Comparison of ENCODE assay signal across 29 cellular contexts in genomic region chr1:241061062-241061461, GRCh38.
"Had no signal": no experiment of that assay in that cellular context is flagged by ENCODE, and none has a peak within 500 bp of the region (broad histone marks: within the 10 kb centered on the region; RNA-seq: fewer than 3 reads in every experiment).

No MANE protein-coding gene starts in this region.

- H3K4me2 ChIP-seq: hepatocyte had no signal

- DNase-seq: activated CD4-positive, alpha-beta memory T cell treated with anti-CD3 and anti-CD28 coated beads for 36 hours; activated CD4-positive, alpha-beta T cell treated with anti-CD3 and anti-CD28 coated beads for 36 hours; activated CD4-positive, alpha-beta T cell treated with anti-CD3 and anti-CD28 coated beads, Interleukin-2, amount 10 ng/mL, durations not matched to agents 24 days and 14 days; activated CD4-positive, CD25-positive, alpha-beta regulatory T cell; activated CD4-positive, CD25-positive, alpha-beta regulatory T cell treated with anti-CD3 and anti-CD28 coated beads, Interleukin-2, amount 50 U/mL, for 72 hours; activated CD8-positive, alpha-beta memory T cell treated with anti-CD3 and anti-CD28 coated beads, Interleukin-2, amount 10 ng/mL, durations not matched to agents 7 days and 5 days; activated CD8-positive, alpha-beta memory T cell treated with anti-CD3 and anti-CD28 coated beads, Interleukin-2, amount 50 U/mL, for 4 hours; activated CD8-positive, alpha-beta T cell treated with anti-CD3 and anti-CD28 coated beads, Interleukin-2, amount 10 ng/mL, durations not matched to agents 7 days and 5 days; activated gamma-delta T cell; activated naive CD4-positive, alpha-beta T cell; activated naive CD4-positive, alpha-beta T cell treated with anti-CD3 and anti-CD28 coated beads, Interleukin-2, amount 10 ng/mL, durations not matched to agents 7 days and 5 days; activated naive CD8-positive, alpha-beta T cell treated with anti-CD3 and anti-CD28 coated beads, Interleukin-2, amount 10 ng/mL, durations not matched to agents 7 days and 5 days; activated T-cell treated with anti-CD3 and anti-CD28 coated beads, Interleukin-2, amount 50 U/mL, for 1 hour; activated T-cell treated with anti-CD3 and anti-CD28 coated beads, Interleukin-2, amount 50 U/mL, for 48 hours; amniotic stem cell; anterior cingulate cortex; body of pancreas; caudate nucleus; cortex of kidney; effector CD8-positive, alpha-beta T cell; foreskin keratinocyte; gastrocnemius medialis; glutamatergic neuron; heart left ventricle; T-helper 2 cell had no signal

- H3K9me3 ChIP-seq: body of pancreas, gastrocnemius medialis, heart left ventricle had no signal

- H3K27me3 Mint-ChIP-seq: activated CD4-positive, alpha-beta memory T cell treated with anti-CD3 and anti-CD28 coated beads for 36 hours; activated CD4-positive, alpha-beta T cell treated with anti-CD3 and anti-CD28 coated beads for 36 hours; activated CD4-positive, alpha-beta T cell treated with anti-CD3 and anti-CD28 coated beads, Interleukin-2, amount 10 ng/mL, durations not matched to agents 24 days and 14 days; activated CD8-positive, alpha-beta memory T cell treated with anti-CD3 and anti-CD28 coated beads, Interleukin-2, amount 10 ng/mL, durations not matched to agents 7 days and 5 days; activated naive CD4-positive, alpha-beta T cell treated with anti-CD3 and anti-CD28 coated beads, Interleukin-2, amount 10 ng/mL, durations not matched to agents 7 days and 5 days; activated naive CD8-positive, alpha-beta T cell treated with anti-CD3 and anti-CD28 coated beads, Interleukin-2, amount 10 ng/mL, durations not matched to agents 7 days and 5 days had no signal

- H3K27me3 ChIP-seq: body of pancreas, foreskin keratinocyte, gastrocnemius medialis, heart left ventricle, hepatocyte had no signal

- H3K27ac ChIP-seq: body of pancreas, foreskin keratinocyte, gastrocnemius medialis, heart left ventricle, hepatocyte had no signal

- H3K4me3 ChIP-seq: body of pancreas, gastrocnemius medialis, heart left ventricle, hepatocyte had no signal

- H3K27ac Mint-ChIP-seq: activated CD4-positive, alpha-beta memory T cell treated with anti-CD3 and anti-CD28 coated beads for 36 hours; activated CD4-positive, alpha-beta T cell treated with anti-CD3 and anti-CD28 coated beads for 36 hours; activated CD4-positive, alpha-beta T cell treated with anti-CD3 and anti-CD28 coated beads, Interleukin-2, amount 10 ng/mL, durations not matched to agents 24 days and 14 days; activated CD8-positive, alpha-beta memory T cell treated with anti-CD3 and anti-CD28 coated beads, Interleukin-2, amount 10 ng/mL, durations not matched to agents 7 days and 5 days; activated CD8-positive, alpha-beta T cell treated with anti-CD3 and anti-CD28 coated beads, Interleukin-2, amount 10 ng/mL, durations not matched to agents 7 days and 5 days; activated naive CD4-positive, alpha-beta T cell treated with anti-CD3 and anti-CD28 coated beads, Interleukin-2, amount 10 ng/mL, durations not matched to agents 7 days and 5 days; activated naive CD4-positive, alpha-beta T cell treated with anti-CD3 and anti-CD28 coated beads, Interleukin-2, amount 50 U/mL, for 72 hours; activated naive CD8-positive, alpha-beta T cell treated with anti-CD3 and anti-CD28 coated beads, Interleukin-2, amount 10 ng/mL, durations not matched to agents 7 days and 5 days; activated T-helper 1 cell treated with anti-CD3 and anti-CD28 coated beads, Interleukin-12 subunit alpha, Interleukin-12 subunit beta, Interleukin-2, Interleukin-4 antibody, amounts not matched to agents 30 ng/mL and 10 ng/mL and 1 ng/mL, durations not matched to agents 14 hours and 24 hours and 36 hours had no signal

- H3K36me3 ChIP-seq: gastrocnemius medialis, heart left ventricle had no signal

- H3K4me1 ChIP-seq: body of pancreas, foreskin keratinocyte, gastrocnemius medialis, heart left ventricle had no signal

- H3K4me3 Mint-ChIP-seq: activated CD4-positive, alpha-beta memory T cell treated with anti-CD3 and anti-CD28 coated beads for 36 hours; activated CD4-positive, alpha-beta T cell treated with anti-CD3 and anti-CD28 coated beads for 36 hours; activated CD4-positive, alpha-beta T cell treated with anti-CD3 and anti-CD28 coated beads, Interleukin-2, amount 10 ng/mL, durations not matched to agents 24 days and 14 days; activated CD8-positive, alpha-beta memory T cell treated with anti-CD3 and anti-CD28 coated beads, Interleukin-2, amount 10 ng/mL, durations not matched to agents 7 days and 5 days; activated CD8-positive, alpha-beta T cell treated with anti-CD3 and anti-CD28 coated beads, Interleukin-2, amount 10 ng/mL, durations not matched to agents 7 days and 5 days; activated naive CD4-positive, alpha-beta T cell treated with anti-CD3 and anti-CD28 coated beads, Interleukin-2, amount 10 ng/mL, durations not matched to agents 7 days and 5 days; activated naive CD8-positive, alpha-beta T cell treated with anti-CD3 and anti-CD28 coated beads, Interleukin-2, amount 10 ng/mL, durations not matched to agents 7 days and 5 days; activated T-helper 1 cell treated with anti-CD3 and anti-CD28 coated beads, Interleukin-12 subunit alpha, Interleukin-12 subunit beta, Interleukin-2, Interleukin-4 antibody, amounts not matched to agents 30 ng/mL and 10 ng/mL and 1 ng/mL, durations not matched to agents 14 hours and 24 hours and 36 hours had no signal

- ATAC-seq: activated CD4-positive, alpha-beta T cell treated with anti-CD3 and anti-CD28 coated beads for 36 hours; activated CD8-positive, alpha-beta memory T cell treated with anti-CD3 and anti-CD28 coated beads, Interleukin-2, amount 10 ng/mL, durations not matched to agents 7 days and 5 days; activated CD8-positive, alpha-beta T cell treated with anti-CD3 and anti-CD28 coated beads, Interleukin-2, amount 10 ng/mL, durations not matched to agents 7 days and 5 days; activated naive CD4-positive, alpha-beta T cell treated with anti-CD3 and anti-CD28 coated beads, Interleukin-2, amount 50 U/mL, for 72 hours; body of pancreas; esophagus mucosa; foreskin keratinocyte; gastrocnemius medialis; heart left ventricle had no signal

- H3K36me3 Mint-ChIP-seq: activated CD4-positive, alpha-beta memory T cell treated with anti-CD3 and anti-CD28 coated beads for 36 hours; activated CD8-positive, alpha-beta memory T cell treated with anti-CD3 and anti-CD28 coated beads, Interleukin-2, amount 10 ng/mL, durations not matched to agents 7 days and 5 days; activated naive CD4-positive, alpha-beta T cell treated with anti-CD3 and anti-CD28 coated beads, Interleukin-2, amount 10 ng/mL, durations not matched to agents 7 days and 5 days; activated naive CD4-positive, alpha-beta T cell treated with anti-CD3 and anti-CD28 coated beads, Interleukin-2, amount 50 U/mL, for 72 hours; activated naive CD8-positive, alpha-beta T cell treated with anti-CD3 and anti-CD28 coated beads, Interleukin-2, amount 10 ng/mL, durations not matched to agents 7 days and 5 days had no signal

- H3K4me1 Mint-ChIP-seq: activated CD4-positive, alpha-beta T cell treated with anti-CD3 and anti-CD28 coated beads for 36 hours; activated CD4-positive, alpha-beta T cell treated with anti-CD3 and anti-CD28 coated beads, Interleukin-2, amount 10 ng/mL, durations not matched to agents 24 days and 14 days; activated CD8-positive, alpha-beta memory T cell treated with anti-CD3 and anti-CD28 coated beads, Interleukin-2, amount 10 ng/mL, durations not matched to agents 7 days and 5 days; activated naive CD4-positive, alpha-beta T cell treated with anti-CD3 and anti-CD28 coated beads, Interleukin-2, amount 10 ng/mL, durations not matched to agents 7 days and 5 days; activated naive CD8-positive, alpha-beta T cell treated with anti-CD3 and anti-CD28 coated beads, Interleukin-2, amount 10 ng/mL, durations not matched to agents 7 days and 5 days had no signal

- H3K9me3 Mint-ChIP-seq: activated CD4-positive, alpha-beta T cell treated with anti-CD3 and anti-CD28 coated beads, Interleukin-2, amount 10 ng/mL, durations not matched to agents 24 days and 14 days; activated T-helper 1 cell treated with anti-CD3 and anti-CD28 coated beads, Interleukin-12 subunit alpha, Interleukin-12 subunit beta, Interleukin-2, Interleukin-4 antibody, amounts not matched to agents 30 ng/mL and 10 ng/mL and 1 ng/mL, durations not matched to agents 14 hours and 24 hours and 36 hours had no signal

- H3K79me2 ChIP-seq: hepatocyte had no signal

- H2AFZ ChIP-seq: hepatocyte had no signal
